In genomic region chrX:65679071-65679540, GRCh38 we compare ENCODE assay signal across 9 cellular contexts. TPM values are rescaled to one million over a fixed set of nuclear protein-coding genes. Genes with fewer than 3 reads are reported as not detected.
DNase-seq lines count a peak whose midpoint lies in the region; ATAC-seq and TF ChIP-seq lines count a peak whose summit lies in the region.
"Had no signal": no experiment of that assay in that cellular context is flagged by ENCODE, and none has a peak within 500 bp of the region (broad histone marks: within the 10 kb centered on the region; RNA-seq: fewer than 3 reads in every experiment).

No MANE protein-coding gene starts in this region.

- intact Hi-C loops in esophagus squamous epithelium (cut with DNase I) = no loop called here

- H3K9me2 ChIP-seq in GM23248 (ENCODE audit: insufficient read depth) (no peaks in the 10 kb centered on the region), MM.1S (replicated peaks; ENCODE audit: insufficient read depth, low read length) (no peaks in the 10 kb centered on the region)

- H3F3A ChIP-seq in GM23248 (ENCODE audit: insufficient read depth) (peaks cover 66% of the 10 kb centered on the region), MM.1S (ENCODE audit: insufficient read depth, low read length) (peaks cover 3% of the 10 kb centered on the region; the same call in 1 of the 2 replicates)

- peak overlapping the region; percentile 69 for H3K4me2 ChIP-seq in GM23248 (ENCODE audit: unreplicated experiment)
- no peak overlapping the region for H3K4me2 ChIP-seq in MM.1S (ENCODE audit: low read depth, low read length)

- H3K9me3 ChIP-seq in GM23248 (ENCODE audit: low read depth) (no peaks in the 10 kb centered on the region), esophagus squamous epithelium (no peaks in the 10 kb centered on the region), MM.1S (replicated peaks; ENCODE audit: insufficient read depth, low read length) (no peaks in the 10 kb centered on the region)

- H3K9ac ChIP-seq in GM23248 (peak overlapping the region; percentile 53), MM.1S (ENCODE audit: low read length) (no peak overlapping the region)

- 0% methylated on average over 1 of the region's 1 CpG for WGBS in GM23248 (ENCODE audit: low coverage in 1 of 2, low lambda C conversion rate in 2 of 2, missing lambda C conversion rate in 2 of 2), 2 experiments
- WGBS in esophagus squamous epithelium, 2 donors = 13 to 29% methylated on average over 1 of the region's 1 CpG

- H3K4me1 ChIP-seq in GM23248 (ENCODE audit: insufficient read depth) (peaks cover 56% of the 10 kb centered on the region), esophagus squamous epithelium (peaks cover 3 to 87% (median 49%) of the 10 kb centered on the region in 3 donors), MM.1S (ENCODE audit: low read length) (peaks cover 42% of the 10 kb centered on the region)

- no peak for ATAC-seq in HG02938 (IDR thresholded peaks at IDR 0.05; ENCODE audit: unreplicated experiment)
- ATAC-seq in activated CD4-positive, CD25-positive, alpha-beta regulatory T cell treated with anti-CD3 and anti-CD28 coated beads, Interleukin-2, amount 50 U/mL, for 24 hours = no peak
- ATAC-seq: left colon had no signal

- DNase-seq in GM23248 (peak; percentile 63), SIG-M5 treated with dmso at 0.1 percent for 504 hours (lab: John Stamatoyannopoulos, UW; ENCODE audit: unreplicated experiment) (peak; percentile 73), esophagus squamous epithelium (lab: John Stamatoyannopoulos, UW) (no peak), pulmonary artery endothelial cell (ENCODE audit: low read depth, low spot score) (peak; percentile 55), GM20000 (ENCODE audit: low spot score) (no peak), MM.1S (no peak)
- DNase-seq: left colon had no signal

- TF ChIP-seq CTCF in esophagus squamous epithelium (IDR thresholded peaks at IDR 0.05) (no peak), GM20000 (IDR thresholded peaks at IDR 0.05; ENCODE audit: extremely low read depth, missing control alignments) (no peak), MM.1S (IDR thresholded peaks at IDR 0.05; ENCODE audit: low read length) (no peak)

- in situ Hi-C loops in GM23248 (cut with MboI) = no loop called here

- no peak overlapping the region for H2AFZ ChIP-seq in GM23248
- H2AFZ ChIP-seq in MM.1S (ENCODE audit: low read length) = no peak overlapping the region

- no peaks in the 10 kb centered on the region for H4K20me1 ChIP-seq in GM23248 (ENCODE audit: insufficient read depth)
- H4K20me1 ChIP-seq in MM.1S (ENCODE audit: insufficient read depth, low read length) = peaks cover 14% of the 10 kb centered on the region; the same call in 1 of the 2 replicates

- H3K36me3 ChIP-seq in GM23248 (ENCODE audit: low read depth) (0 out of 2 replicates have a peak, but pooled peaks cover 4% of the 10 kb centered on the region), esophagus squamous epithelium (no peaks in the 10 kb centered on the region), MM.1S (replicated peaks; ENCODE audit: insufficient read depth, low read length) (no peaks in the 10 kb centered on the region)

- H3K27me3 ChIP-seq in GM23248 (replicated peaks; ENCODE audit: insufficient read depth) (no peaks in the 10 kb centered on the region), esophagus squamous epithelium (no peaks in the 10 kb centered on the region), MM.1S (replicated peaks; ENCODE audit: insufficient read depth, low read length) (no peaks in the 10 kb centered on the region)

- H3K4me3 ChIP-seq in GM23248 (peak overlapping the region; percentile 53), esophagus squamous epithelium (no peak overlapping the region), MM.1S (ENCODE audit: low read length) (no peak overlapping the region)

- H3K79me2 ChIP-seq in GM23248 (ENCODE audit: insufficient read depth) (peaks cover 98% of the 10 kb centered on the region), MM.1S (ENCODE audit: low read length) (peaks cover 99% of the 10 kb centered on the region)

- H3K27ac ChIP-seq in GM23248 = peak overlapping the region; percentile 86
- peak overlapping the region; percentile 68 to 85 (median 82) for H3K27ac ChIP-seq in esophagus squamous epithelium
- H3K27ac ChIP-seq in MM.1S (ENCODE audit: low read length) = no peak overlapping the region

- no peak for TF ChIP-seq POLR2A in esophagus squamous epithelium (IDR thresholded peaks at IDR 0.05)

RNA-seq across cellular contexts. Expression of gene MSN, which starts 11.7 kb away (rescaled TPM):
- total RNA-seq in GM23248 (2014; rRNA removed; shearing (Covaris generic)) = 281 and 286 TPM in 2 replicates
- polyA plus RNA-seq in GM23248 (2016; fragmentation: Nextera tagmentation; extraction: Ambion mirVana) = 268 and 285 TPM in 2 replicates
- total RNA-seq in esophagus squamous epithelium (100 to 1,000 TPM in 3 of 4 donors, 10 to 100 TPM in 1; 62.4 to 158 (median 133) TPM), pulmonary artery endothelial cell (509 and 653 TPM in 2 replicates)

Comparison
In these comparisons a context has a peak if more than half of its experiments do, and no peak if none do; other contexts are left out.
1. DNase-seq: peak in GM23248 (single experiment), SIG-M5 treated with dmso at 0.1 percent for 504 hours (single experiment) and pulmonary artery endothelial cell (single experiment); none in esophagus squamous epithelium (single experiment), GM20000 (single experiment) and MM.1S (single experiment).